In the genomic region with DNA sequence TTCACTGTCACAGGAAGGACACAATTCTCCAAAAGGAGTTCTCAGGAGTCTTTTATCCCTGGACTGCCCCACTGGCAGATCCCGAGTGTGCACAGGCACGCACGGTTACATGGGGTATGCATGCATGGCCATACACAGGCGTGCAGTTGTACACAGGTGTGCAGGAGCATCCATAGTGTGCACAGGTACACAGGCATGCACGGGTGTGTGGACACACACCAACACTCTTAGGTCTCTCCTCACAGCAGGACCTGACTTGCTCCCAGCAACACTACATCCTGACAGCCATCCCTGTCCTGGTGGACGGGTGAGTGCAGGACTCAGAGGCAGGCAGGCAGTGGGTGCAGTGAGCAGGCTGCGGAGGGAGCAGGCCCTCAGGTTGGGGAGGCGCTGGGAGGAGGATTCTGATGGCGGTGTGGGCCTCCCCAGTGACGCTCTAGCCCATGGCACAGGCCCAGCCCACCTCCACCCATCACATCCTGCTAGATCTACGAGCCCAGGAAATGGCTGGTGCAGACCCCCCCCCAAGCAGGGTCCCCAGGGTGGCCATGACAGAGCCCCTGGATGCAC, we compare ENCODE assay signal across 15 cellular contexts. TPM values are rescaled to one million over a fixed set of nuclear protein-coding genes. Genes with fewer than 3 reads are reported as not detected.
DNase-seq lines count a peak whose midpoint lies in the region; ATAC-seq and TF ChIP-seq lines count a peak whose summit lies in the region.
"Had no signal": no experiment of that assay in that cellular context is flagged by ENCODE, and none has a peak within 500 bp of the region (broad histone marks: within the 10 kb centered on the region; RNA-seq: fewer than 3 reads in every experiment).

No MANE protein-coding gene starts in this region.

- intact Hi-C loops in activated CD8-positive, alpha-beta T cell treated with anti-CD3 and anti-CD28 coated beads for 36 hours (cut with micrococcal nuclease), result no loop called here
- intact Hi-C loops in left colon (cut with DNase I, micrococcal nuclease) (no loop called here), stomach (cut with DNase I; ENCODE audit: low total_unique reads) (no loop called here), A673 (cut with micrococcal nuclease; ENCODE audit: unreplicated experiment) (no loop called here)

- peaks cover 69% of the 10 kb centered on the region for H3K36me3 Mint-ChIP-seq in activated T-cell treated with anti-CD3 and anti-CD28 coated beads, Interleukin-2, amount 50 U/mL, for 24 hours (ENCODE audit: low read depth)
- peaks cover 29% of the 10 kb centered on the region for H3K36me3 Mint-ChIP-seq in activated CD8-positive, alpha-beta T cell treated with anti-CD3 and anti-CD28 coated beads for 36 hours (ENCODE audit: low read depth)

- no peak for TF ChIP-seq CTCF in activated CD8-positive, alpha-beta T cell treated with anti-CD3 and anti-CD28 coated beads for 36 hours (IDR thresholded peaks at IDR 0.05)
- TF ChIP-seq CTCF in stomach (IDR thresholded peaks at IDR 0.05), result no peak
- TF ChIP-seq CTCF in A673 (conservative IDR thresholded peaks at IDR 0.05; ENCODE audit: low read depth, low read length), result no peak

- TF ChIP-seq POLR2A in stomach (IDR thresholded peaks at IDR 0.05), result no peak

- H3K4me1 ChIP-seq in stomach (peaks cover 28 to 52% (median 43%) of the 10 kb centered on the region in 4 donors), A673 (ENCODE audit: insufficient read depth, low read length, poor library complexity, severe bottlenecking) (no peaks in the 10 kb centered on the region)
- H3K4me1 ChIP-seq: uterus had no signal

- H3K9me3 ChIP-seq in stomach, result peaks cover 0 to 8% (median 4%) of the 10 kb centered on the region in 4 donors
- peaks cover 7% of the 10 kb centered on the region for H3K9me3 ChIP-seq in A673 (ENCODE audit: low read depth, low read length, poor library complexity, severe bottlenecking)
- H3K9me3 ChIP-seq: uterus had no signal

- CTCF ChIA-PET in activated CD8-positive, alpha-beta T cell treated with anti-CD3 and anti-CD28 coated beads for 36 hours (lab: Charles Lee), result interaction anchor here (1.5 kb wide), 1 partner anchor 82 kb away, joined by 3 read pairs; no protein-coding TSS in a partner anchor
- CTCF ChIA-PET in A673 (lab: Charles Lee), result no interaction called here

- no peak for TF ChIP-seq EP300 in stomach (IDR thresholded peaks at IDR 0.05)

- no TSS peak for BruUV-seq in A673 (replicated peaks; lab: Mats Ljungman, UMichigan)

- DNase-seq in activated T-cell treated with anti-CD3 and anti-CD28 coated beads, Interleukin-2, amount 50 U/mL, for 24 hours, result no peak
- DNase-seq in activated T-cell treated with anti-CD3 and anti-CD28 coated beads for 4 hours, result no peak
- no peak for DNase-seq in activated CD8-positive, alpha-beta T cell treated with anti-CD3 and anti-CD28 coated beads for 36 hours
- DNase-seq in left colon, result peak in 1 of 2 donors; percentile 23
- DNase-seq in stomach, result no peak
- no peak for DNase-seq in T1000 (lab: John Stamatoyannopoulos, UW)
- DNase-seq in A673 (ENCODE audit: low spot score), result no peak
- DNase-seq: ACHN; activated naive CD8-positive, alpha-beta T cell treated with anti-CD3 and anti-CD28 coated beads for 36 hours; NCI-H69; uterus had no signal

- no peak overlapping the region for H3K4me3 ChIP-seq in stomach
- no peak overlapping the region for H3K4me3 ChIP-seq in A673 (ENCODE audit: low read depth, low read length, poor library complexity, severe bottlenecking)
- H3K4me3 ChIP-seq: uterus had no signal

- WGBS in stomach, 5 donors, result 35 to 82% (median 52%) methylated on average over 8 to 11 of the region's 11 CpGs

- H3K27ac Mint-ChIP-seq in activated T-cell treated with anti-CD3 and anti-CD28 coated beads, Interleukin-2, amount 50 U/mL, for 24 hours, result peak overlapping the region; percentile 34
- H3K27ac Mint-ChIP-seq in activated CD8-positive, alpha-beta T cell treated with anti-CD3 and anti-CD28 coated beads for 36 hours, result peak overlapping the region; percentile 34
- H3K27ac Mint-ChIP-seq: activated naive CD8-positive, alpha-beta T cell treated with anti-CD3 and anti-CD28 coated beads for 36 hours; CD8-positive, alpha-beta memory T cell; stimulated activated memory B cell treated with anti-CD40 and anti-IgM and Interleukin-4, amounts not matched to agents 10 μg/mL and 1 μg/mL and 100 μg/mL, for 72 hours had no signal

- POLR2A ChIA-PET in activated CD8-positive, alpha-beta T cell treated with anti-CD3 and anti-CD28 coated beads for 36 hours (lab: Charles Lee), result no interaction called here
- POLR2A ChIA-PET in A673 (lab: Charles Lee; ENCODE audit: low non-redundant PET), result no interaction called here

- ATAC-seq in activated CD8-positive, alpha-beta T cell treated with anti-CD3 and anti-CD28 coated beads for 36 hours, result no peak
- ATAC-seq in left colon (peak; percentile 27), HG03442 (IDR thresholded peaks at IDR 0.05; ENCODE audit: unreplicated experiment) (no peak)
- ATAC-seq: activated CD4-positive, CD25-positive, alpha-beta regulatory T cell treated with anti-CD3 and anti-CD28 coated beads, Interleukin-2, amount 50 U/mL, for 24 hours; stimulated activated memory B cell treated with anti-CD40 and anti-IgM and Interleukin-4, amounts not matched to agents 10 μg/mL and 1 μg/mL and 100 μg/mL, for 72 hours had no signal

- H3K27ac ChIP-seq in stomach (peak overlapping the region; percentile 74 to 85 (median 76)), A673 (ENCODE audit: low read depth, low read length, poor library complexity, severe bottlenecking) (no peak overlapping the region)
- H3K27ac ChIP-seq: uterus had no signal

- H3K4me1 Mint-ChIP-seq in activated T-cell treated with anti-CD3 and anti-CD28 coated beads, Interleukin-2, amount 50 U/mL, for 24 hours (ENCODE audit: low read depth), result peaks cover 12% of the 10 kb centered on the region
- H3K4me1 Mint-ChIP-seq in activated CD8-positive, alpha-beta T cell treated with anti-CD3 and anti-CD28 coated beads for 36 hours (ENCODE audit: low read depth), result peaks cover 15% of the 10 kb centered on the region

- no peaks in the 10 kb centered on the region for H3K27me3 Mint-ChIP-seq in activated T-cell treated with anti-CD3 and anti-CD28 coated beads, Interleukin-2, amount 50 U/mL, for 24 hours
- H3K27me3 Mint-ChIP-seq in activated CD8-positive, alpha-beta T cell treated with anti-CD3 and anti-CD28 coated beads for 36 hours, result no peaks in the 10 kb centered on the region
- H3K27me3 Mint-ChIP-seq: activated naive CD8-positive, alpha-beta T cell treated with anti-CD3 and anti-CD28 coated beads for 36 hours; CD8-positive, alpha-beta memory T cell; stimulated activated memory B cell treated with anti-CD40 and anti-IgM and Interleukin-4, amounts not matched to agents 10 μg/mL and 1 μg/mL and 100 μg/mL, for 72 hours had no signal

- peaks cover 11% of the 10 kb centered on the region for H3K9me3 Mint-ChIP-seq in activated T-cell treated with anti-CD3 and anti-CD28 coated beads, Interleukin-2, amount 50 U/mL, for 24 hours
- peaks cover 10% of the 10 kb centered on the region for H3K9me3 Mint-ChIP-seq in activated CD8-positive, alpha-beta T cell treated with anti-CD3 and anti-CD28 coated beads for 36 hours

- H3K4me3 Mint-ChIP-seq in activated T-cell treated with anti-CD3 and anti-CD28 coated beads, Interleukin-2, amount 50 U/mL, for 24 hours, result no peak overlapping the region
- no peak overlapping the region for H3K4me3 Mint-ChIP-seq in activated CD8-positive, alpha-beta T cell treated with anti-CD3 and anti-CD28 coated beads for 36 hours
- H3K4me3 Mint-ChIP-seq: activated naive CD8-positive, alpha-beta T cell treated with anti-CD3 and anti-CD28 coated beads for 36 hours; CD8-positive, alpha-beta memory T cell; stimulated activated memory B cell treated with anti-CD40 and anti-IgM and Interleukin-4, amounts not matched to agents 10 μg/mL and 1 μg/mL and 100 μg/mL, for 72 hours had no signal

- H3K36me3 ChIP-seq in stomach (peaks cover 0 to 66% (median 44%) of the 10 kb centered on the region in 4 donors), A673 (ENCODE audit: insufficient read depth, low read length, poor library complexity, severe bottlenecking) (peaks cover 28% of the 10 kb centered on the region)
- H3K36me3 ChIP-seq: uterus had no signal

- H3K27me3 ChIP-seq in stomach (no peaks in the 10 kb centered on the region), A673 (replicated peaks; ENCODE audit: insufficient read depth, low read depth, low read length, poor library complexity) (no peaks in the 10 kb centered on the region)
- H3K27me3 ChIP-seq: uterus had no signal

RNA-seq across cellular contexts. Expression of a gene that starts 28.4 kb away (rescaled TPM):
- total RNA-seq in activated CD8-positive, alpha-beta T cell treated with anti-CD3 and anti-CD28 coated beads for 36 hours, result 10 to 100 TPM; 40.1 to 46.1 TPM
- total RNA-seq in left colon (10 to 100 TPM; 18.2 to 18.9 TPM), stomach (10 to 100 TPM in 1 of 5 donors, 1 to 10 TPM in 4; 3.1 to 23.3 (median 3.9) TPM), A673 (2021) (59.6 and 72.1 TPM in 2 replicates)
- 1 to 10 TPM; 2.9 to 9.9 (median 6.7) TPM for polyA plus RNA-seq in stomach
